In the genomic region with DNA sequence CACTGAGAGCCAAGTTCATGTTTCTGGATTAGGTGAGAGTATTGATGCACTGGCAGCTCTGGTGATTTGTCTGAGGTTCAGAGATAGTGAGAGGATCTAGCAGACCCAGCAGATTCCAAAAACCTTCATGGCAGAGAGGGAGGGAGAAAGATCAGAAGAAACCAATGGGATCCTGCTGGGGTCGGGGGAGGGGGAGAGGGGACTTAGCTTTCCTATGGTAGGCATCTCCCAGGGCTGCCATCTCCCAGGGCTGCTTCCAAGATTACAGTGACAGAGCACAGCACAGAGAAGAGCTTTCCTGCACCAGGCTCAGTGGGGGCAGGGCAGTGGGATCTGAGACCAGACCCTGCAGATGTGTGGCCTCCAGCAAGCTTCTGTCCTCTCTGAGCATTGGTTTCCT, we compare ENCODE assay signal across 1 cellular context.
TF ChIP-seq lines count a peak whose summit lies in the region.

No MANE protein-coding gene starts in this region.

TF ChIP-seq in IMR-90, 13 proteins besides CTCF, POLR2A, EP300 and RAD21 (continued from another document):
- TF ChIP-seq, protein P1, sequence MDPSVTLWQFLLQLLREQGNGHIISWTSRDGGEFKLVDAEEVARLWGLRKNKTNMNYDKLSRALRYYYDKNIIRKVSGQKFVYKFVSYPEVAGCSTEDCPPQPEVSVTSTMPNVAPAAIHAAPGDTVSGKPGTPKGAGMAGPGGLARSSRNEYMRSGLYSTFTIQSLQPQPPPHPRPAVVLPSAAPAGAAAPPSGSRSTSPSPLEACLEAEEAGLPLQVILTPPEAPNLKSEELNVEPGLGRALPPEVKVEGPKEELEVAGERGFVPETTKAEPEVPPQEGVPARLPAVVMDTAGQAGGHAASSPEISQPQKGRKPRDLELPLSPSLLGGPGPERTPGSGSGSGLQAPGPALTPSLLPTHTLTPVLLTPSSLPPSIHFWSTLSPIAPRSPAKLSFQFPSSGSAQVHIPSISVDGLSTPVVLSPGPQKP (IDR thresholded peaks at IDR 0.05; ENCODE audit: borderline replicate concordance, low read depth, low read length): no peak
- TF ChIP-seq RFX5 (IDR thresholded peaks at IDR 0.05; ENCODE audit: low read depth, low read length) (no peak), NFE2L2 (IDR thresholded peaks at IDR 0.05; ENCODE audit: low read depth, low read length) (no peak)
